Comparison of ENCODE assay signal across 19 cellular contexts in the genomic region with DNA sequence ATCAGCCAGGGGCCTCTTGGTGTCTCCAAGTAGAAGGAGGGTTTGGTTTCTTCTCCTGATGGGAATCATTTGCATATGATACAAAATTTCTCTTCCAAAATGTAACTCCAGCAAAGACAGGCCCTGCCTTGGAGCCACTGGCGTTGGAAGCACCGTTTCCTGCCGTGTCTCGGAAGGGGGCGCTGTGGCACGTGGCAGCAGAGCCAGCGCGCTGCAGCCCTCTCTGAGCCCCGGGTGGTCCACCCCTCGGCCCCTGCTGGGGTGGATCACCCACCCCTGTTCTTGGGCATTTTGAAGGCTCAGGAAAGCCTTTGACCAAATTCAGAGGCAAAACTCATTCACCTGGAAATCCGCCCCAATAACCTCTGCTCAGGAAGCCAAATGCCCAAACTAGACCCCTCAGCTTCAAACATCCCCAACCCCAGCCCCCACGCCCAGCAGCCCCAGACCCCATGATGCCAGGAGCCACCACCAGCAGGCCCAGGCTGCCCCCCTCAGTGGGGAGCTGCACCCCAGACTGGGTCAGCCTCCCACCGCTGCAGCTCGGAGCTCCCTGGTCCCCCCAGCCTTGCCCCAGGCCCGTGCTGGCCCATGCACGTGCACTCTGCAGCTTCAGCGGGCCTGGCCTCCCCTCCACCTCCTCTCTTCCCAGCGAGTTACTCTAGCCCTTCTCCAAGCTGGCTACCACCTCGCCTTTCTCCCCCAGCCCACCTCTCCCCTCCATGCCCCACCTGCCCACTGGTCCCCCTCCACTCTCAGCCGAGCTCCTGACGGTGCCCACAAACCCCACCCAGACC. TPM values are rescaled to one million over a fixed set of nuclear protein-coding genes. Genes with fewer than 3 reads are reported as not detected.
DNase-seq lines count a peak whose midpoint lies in the region; ATAC-seq, FAIRE-seq and TF ChIP-seq lines count a peak whose summit lies in the region.
"Had no signal": no experiment of that assay in that cellular context is flagged by ENCODE, and none has a peak within 500 bp of the region (broad histone marks: within the 10 kb centered on the region; RNA-seq: fewer than 3 reads in every experiment).

No MANE protein-coding gene starts in this region.

- H4K20me1 ChIP-seq in SU-DHL-6 (ENCODE audit: low read depth, low read length) (no peaks in the 10 kb centered on the region), HepG2 (ENCODE audit: insufficient read depth, low read length) (no peaks in the 10 kb centered on the region)

- no peaks in the 10 kb centered on the region for H3F3A ChIP-seq in SU-DHL-6 (ENCODE audit: insufficient read depth)

- no peaks in the 10 kb centered on the region; the same call in 1 of the 2 replicates for H3K4me1 ChIP-seq in BE2C
- peaks cover 20% of the 10 kb centered on the region for H3K4me1 ChIP-seq in HepG2 (ENCODE audit: insufficient read depth, low read length)
- no peaks in the 10 kb centered on the region for H3K4me1 ChIP-seq in ovary (ENCODE audit: insufficient read depth)
- no peaks in the 10 kb centered on the region for H3K4me1 ChIP-seq in right atrium auricular region
- H3K4me1 ChIP-seq: gastroesophageal sphincter, sigmoid colon had no signal

- H3K4me3 ChIP-seq in BE2C (ENCODE audit: low read depth, low read length), result no peak overlapping the region
- H3K4me3 ChIP-seq in SU-DHL-6 (ENCODE audit: insufficient read depth, low read length, poor library complexity, severe bottlenecking), result no peak overlapping the region
- H3K4me3 ChIP-seq in HepG2 (replicated peaks in 1 of 3; ENCODE audit: insufficient read depth in 1 of 3, low read depth in 2 of 3, low read length in 3 of 3), result no peak overlapping the region
- no peak overlapping the region for H3K4me3 ChIP-seq in ovary
- H3K4me3 ChIP-seq in right atrium auricular region, result no peak overlapping the region
- H3K4me3 ChIP-seq: gastroesophageal sphincter, sigmoid colon had no signal

- no peaks in the 10 kb centered on the region for H3K9me2 ChIP-seq in SU-DHL-6 (replicated peaks; ENCODE audit: insufficient read depth, low read length)

- no peak for TF ChIP-seq EP300 in HepG2 (IDR thresholded peaks at IDR 0.05; ENCODE audit: low read depth in 2 of 2, low read length in 2 of 2)
- no peak for TF ChIP-seq EP300 in HepG2 (CRISPR knock-in tag; IDR thresholded peaks at IDR 0.05; ENCODE audit: borderline replicate concordance)
- no peak for TF ChIP-seq EP300 in ovary (IDR thresholded peaks at IDR 0.05)

- BruUV-seq in HepG2 (replicated peaks; lab: Mats Ljungman, UMichigan), result no TSS peak

- peak; percentile 26; the same call in 1 of the 2 replicates for TF ChIP-seq RAD21 in HepG2 (CRISPR knock-in tag; IDR thresholded peaks at IDR 0.05)

- POLR2A ChIA-PET in HEK293T (lab: Yijun Ruan, JAX) (no interaction called here), HepG2 (lab: Yijun Ruan, JAX) (no interaction called here)

- no peak overlapping the region for H3K9ac ChIP-seq in SU-DHL-6 (ENCODE audit: low read length)
- H3K9ac ChIP-seq in HepG2 (ENCODE audit: insufficient read depth, low read depth, low read length), result no peak overlapping the region

- ATAC-seq in HepG2 (peak; percentile 45; the same call in 2 of the 3 replicates), HG02623 (IDR thresholded peaks at IDR 0.05; ENCODE audit: unreplicated experiment) (no peak)
- ATAC-seq: activated naive CD4-positive, alpha-beta T cell treated with anti-CD3 and anti-CD28 coated beads, Interleukin-2, amount 50 U/mL, for 72 hours; gastroesophageal sphincter had no signal

- H3K4me2 ChIP-seq in SU-DHL-6 (ENCODE audit: low read depth, low read length, poor library complexity, severe bottlenecking) (no peak overlapping the region), HepG2 (ENCODE audit: low read depth, low read length) (no peak overlapping the region)

- H3K27me3 ChIP-seq in BE2C (no peaks in the 10 kb centered on the region; the same call in none of the 2 replicates), SU-DHL-6 (ENCODE audit: low read length) (no peaks in the 10 kb centered on the region), HepG2 (ENCODE audit: control insufficient read depth in 1 of 2, insufficient read depth in 2 of 2, low read length in 2 of 2) (peaks cover 2 to 35% of the 10 kb centered on the region in 2 experiments), ovary (no peaks in the 10 kb centered on the region), right atrium auricular region (no peaks in the 10 kb centered on the region)
- H3K27me3 ChIP-seq: neutrophil had no signal

- CTCF ChIA-PET in HEK293T (lab: Yijun Ruan, JAX), result no interaction called here
- CTCF ChIA-PET in HepG2 (lab: Yijun Ruan, JAX; ENCODE audit: low intra/inter-chr PET ratio, low total read pairs), result no interaction called here

- H3K36me3 ChIP-seq in BE2C (no peaks in the 10 kb centered on the region), SU-DHL-6 (ENCODE audit: low read length) (no peaks in the 10 kb centered on the region), HepG2 (replicated peaks in 1 of 2; ENCODE audit: control insufficient read depth in 1 of 2, insufficient read depth in 2 of 2, low read length in 2 of 2) (no peaks in the 10 kb centered on the region), ovary (no peaks in the 10 kb centered on the region), right atrium auricular region (no peaks in the 10 kb centered on the region)
- H3K36me3 ChIP-seq: gastroesophageal sphincter, neutrophil, sigmoid colon had no signal

- WGBS in HepG2 (ENCODE audit: low lambda C conversion rate), result 10% methylated on average over 6 of the region's 21 CpGs
- WGBS in ovary, 3 donors, result 74 to 75% (median 75%) methylated on average over 21 of the region's 21 CpGs

- TF ChIP-seq CTCF in BE2C (IDR thresholded peaks at IDR 0.05; ENCODE audit: low read depth, low read length) (peak; percentile 42), SU-DHL-6 (IDR thresholded peaks at IDR 0.05; ENCODE audit: insufficient read depth, low read length, poor library complexity, severe bottlenecking) (peak; percentile 84), HepG2 (CRISPR knock-in tag; IDR thresholded peaks at IDR 0.05) (peak; percentile 76), ovary (IDR thresholded peaks at IDR 0.05) (no peak), right atrium auricular region (IDR thresholded peaks at IDR 0.05) (no peak)

- FAIRE-seq in HepG2 (lab: Jason Lieb, UNC), result no peak
- FAIRE-seq: H54 had no signal

- H3K9me3 ChIP-seq in BE2C, result no peaks in the 10 kb centered on the region
- H3K9me3 ChIP-seq in SU-DHL-6 (ENCODE audit: insufficient read depth, low read length), result peaks cover 11% of the 10 kb centered on the region; the same call in 1 of the 2 replicates
- H3K9me3 ChIP-seq in HepG2 (ENCODE audit: low read length), result peaks cover 7% of the 10 kb centered on the region
- H3K9me3 ChIP-seq in ovary, result no peaks in the 10 kb centered on the region
- H3K9me3 ChIP-seq in right atrium auricular region, result peaks cover 0 to 22% of the 10 kb centered on the region in 2 donors
- H3K9me3 ChIP-seq: neutrophil had no signal

- H2AFZ ChIP-seq in SU-DHL-6 (ENCODE audit: low read depth, low read length, severe bottlenecking), result no peak overlapping the region
- H2AFZ ChIP-seq in HepG2 (ENCODE audit: low read length), result no peak overlapping the region

- no peak for TF ChIP-seq POLR2A in HepG2 (IDR thresholded peaks at IDR 0.05; ENCODE audit: insufficient read depth in 1 of 2, low read depth in 2 of 2, low read length in 2 of 2)
- TF ChIP-seq POLR2A in ovary (IDR thresholded peaks at IDR 0.05), result no peak

- intact Hi-C loops in HepG2 (cut with micrococcal nuclease; ENCODE audit: unreplicated experiment) (no loop called here), ovary (cut with DNase I) (no loop called here)

- H3K79me2 ChIP-seq in SU-DHL-6 (ENCODE audit: insufficient read depth, low read length) (no peaks in the 10 kb centered on the region), HepG2 (ENCODE audit: insufficient read depth, low read length) (no peaks in the 10 kb centered on the region)

- H3K27ac ChIP-seq in SU-DHL-6 (ENCODE audit: low read depth, low read length), result no peak overlapping the region
- H3K27ac ChIP-seq in HepG2 (ENCODE audit: extremely low read length, insufficient read depth, low read length), result no peak overlapping the region
- H3K27ac ChIP-seq in ovary, result no peak overlapping the region
- no peak overlapping the region for H3K27ac ChIP-seq in right atrium auricular region
- H3K27ac ChIP-seq: gastroesophageal sphincter, neutrophil, sigmoid colon had no signal

- in situ Hi-C loops in HepG2 (cut with HindIII; ENCODE audit: extremely low pct_ligation_motif_present, low pct_unique_long_range_greater_than_20kb), result no loop called here

- DNase-seq in BE2C (no peak), HEK293T (ENCODE audit: extremely low spot score) (peak; percentile 36), HepG2 (ENCODE audit: low spot score) (no peak), Kasumi-1 (lab: John Stamatoyannopoulos, UW) (no peak), ovary (no peak), right atrium auricular region (ENCODE audit: low spot score) (no peak)
- DNase-seq: activated CD4-positive, alpha-beta T cell treated with anti-CD3 and anti-CD28 coated beads, Interleukin-2, amount 10 ng/mL, durations not matched to agents 24 days and 14 days; activated T-cell treated with anti-CD3 and anti-CD28 coated beads for 4 hours; C1 segment of cervical spinal cord; caudate nucleus; EL; sigmoid colon; T-helper 9 cell had no signal

RNA-seq across cellular contexts. Expression of gene ELFN1, which starts 29.5 kb away (rescaled TPM):
- polyA plus RNA-seq in BE2C (2012; ENCODE audit: insufficient read depth, insufficient read length, low read depth), result 0.23 TPM
- 0.13 and 0.18 TPM in 2 replicates for total RNA-seq in HepG2 (2016; rRNA removed; fragmentation: Illumina TruSeq; extraction: Trizol)
- 0.10 TPM in 1 of 2 replicates, not detected in the other for total RNA-seq in HepG2 (2016; cell fraction: cytosol; rRNA removed; fragmentation: Illumina TruSeq; extraction: Trizol; ENCODE audit: low read depth)
- 0.21 and 0.28 TPM in 2 replicates for total RNA-seq in HepG2 (2016; cell fraction: insoluble cytoplasmic fraction; rRNA removed; fragmentation: Illumina TruSeq; extraction: Trizol)
- 0.10 and 0.12 TPM in 2 replicates for total RNA-seq in HepG2 (2016; cell fraction: membrane; rRNA removed; fragmentation: Illumina TruSeq; extraction: Trizol)
- 0.13 and 0.19 TPM in 2 replicates for total RNA-seq in HepG2 (2016; cell fraction: nucleus; rRNA removed; fragmentation: Illumina TruSeq; extraction: Trizol)
- 0.13 and 1.5 TPM in 2 replicates for polyA plus RNA-seq in HepG2 (2011; rRNA removed)
- polyA plus RNA-seq in HepG2 (2011; cell fraction: cytosol; rRNA removed), result 0.32 and 1.0 TPM in 2 replicates
- 0.48 and 1.6 TPM in 2 replicates for polyA plus RNA-seq in HepG2 (2011; cell fraction: nucleus; rRNA removed)
- 0.28 and 1.0 TPM in 2 replicates for polyA plus RNA-seq in HepG2 (2012)
- polyA plus RNA-seq in HepG2 (2016; cell fraction: cytosol; fragmentation: Illumina TruSeq; extraction: Trizol; ENCODE audit: low read depth), result 0.03 and 0.05 TPM in 2 replicates
- polyA plus RNA-seq in HepG2 (2016; cell fraction: insoluble cytoplasmic fraction; fragmentation: Illumina TruSeq; extraction: Trizol; ENCODE audit: low read depth), result 0.22 and 0.29 TPM in 2 replicates
- polyA plus RNA-seq in HepG2 (2016; cell fraction: membrane; fragmentation: Illumina TruSeq; extraction: Trizol; ENCODE audit: low read depth), result 0.09 and 0.12 TPM in 2 replicates
- polyA plus RNA-seq in HepG2 (2016; cell fraction: nucleus; fragmentation: Illumina TruSeq; extraction: Trizol; ENCODE audit: insufficient read depth, low read depth), result 0.27 and 0.31 TPM in 2 replicates
- 0.21 and 0.50 TPM in 2 replicates for polyA minus RNA-seq in HepG2 (2011; rRNA and poly(A)+ RNA removed; ENCODE audit: low replicate concordance)
- 0.18 and 1.1 TPM in 2 replicates for polyA minus RNA-seq in HepG2 (2011; cell fraction: cytosol; rRNA and poly(A)+ RNA removed)
- 0.13 and 0.50 TPM in 2 replicates for polyA minus RNA-seq in HepG2 (2011; cell fraction: nucleus; rRNA and poly(A)+ RNA removed)
- 1 to 10 TPM in 2 of 7 donors, under 1 TPM in 5; 0.25 to 1.5 (median 0.78) TPM for total RNA-seq in ovary
- under 1 TPM; 0.05 to 0.46 TPM for polyA plus RNA-seq in ovary
- total RNA-seq in right atrium auricular region, result 10 to 100 TPM in 1 of 2 donors, 1 to 10 TPM in 1; 6.5 to 15.3 TPM
- total RNA-seq: activated CD4-positive, alpha-beta T cell treated with anti-CD3 and anti-CD28 coated beads, Interleukin-2, amount 10 ng/mL, durations not matched to agents 24 days and 14 days had no signal

Comparison
In these comparisons a context has a peak if more than half of its experiments do, and no peak if none do; other contexts are left out.
1. CTCF ChIP-seq: peak in BE2C (single experiment), SU-DHL-6 (single experiment) and HepG2 (single experiment); none in ovary (0 of 3) and right atrium auricular region (0 of 2).